Comparison of ENCODE assay signal across 25 cellular contexts in the genomic region with DNA sequence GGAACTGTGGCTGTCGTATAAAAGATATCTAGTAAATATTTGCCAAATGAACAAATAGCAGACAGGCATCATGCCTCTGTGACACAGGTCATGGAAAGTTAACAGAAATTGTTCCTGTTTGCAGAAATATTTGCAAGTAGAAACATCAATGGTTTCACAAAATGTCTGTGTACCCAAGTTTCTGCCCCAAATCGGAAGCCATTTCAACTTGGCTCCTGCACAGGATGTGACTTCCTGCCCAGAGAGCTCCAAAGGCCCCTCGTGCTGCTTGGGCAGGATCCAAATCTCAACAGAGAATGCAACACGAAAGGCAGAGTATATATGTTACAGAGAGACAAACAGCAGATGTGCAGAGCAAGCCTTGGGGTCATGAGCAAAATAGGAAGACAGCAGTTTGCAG.
A peak's percentile ranks its signal among the peaks of the same experiment; 100 is the strongest.
DNase-seq lines count a peak whose midpoint lies in the region; ATAC-seq and TF ChIP-seq lines count a peak whose summit lies in the region.
"Had no signal": no experiment of that assay in that cellular context is flagged by ENCODE, and none has a peak within 500 bp of the region (broad histone marks: within the 10 kb centered on the region; RNA-seq: fewer than 3 reads in every experiment).

No MANE protein-coding gene starts in this region.

- no peaks in the 10 kb centered on the region for H4K20me1 ChIP-seq in IMR-90 (ENCODE audit: insufficient read depth, low read length)
- H4K20me1 ChIP-seq in mammary epithelial cell (ENCODE audit: insufficient read depth, low read length) = no peaks in the 10 kb centered on the region

- H2BK15ac ChIP-seq in IMR-90 (ENCODE audit: low read depth, low read length) = 0 out of 3 replicates have a peak overlapping the region, but pooled peaks have one; percentile 30

- no peak overlapping the region for H2BK20ac ChIP-seq in IMR-90 (ENCODE audit: low read depth, low read length)

- H3K9ac ChIP-seq in IMR-90 (ENCODE audit: low read depth, low read length) (no peak overlapping the region), mammary epithelial cell (ENCODE audit: insufficient read depth, low read length) (no peak overlapping the region)

- H3K36me3 Mint-ChIP-seq in activated CD4-positive, alpha-beta T cell treated with anti-CD3 and anti-CD28 coated beads, Interleukin-2, amount 10 ng/mL, durations not matched to agents 24 days and 14 days (ENCODE audit: low read depth) = peaks cover 9% of the 10 kb centered on the region
- H3K36me3 Mint-ChIP-seq in nephron (ENCODE audit: low read depth) = no peaks in the 10 kb centered on the region
- H3K36me3 Mint-ChIP-seq: mesothelial cell of epicardium had no signal

- H3K4me1 ChIP-seq in IMR-90 (ENCODE audit: control insufficient read depth, insufficient read depth, low read length) (peaks cover 17% of the 10 kb centered on the region), mammary epithelial cell (ENCODE audit: insufficient read depth, low read length) (no peaks in the 10 kb centered on the region)

- H3K9me3 ChIP-seq in IMR-90 (ENCODE audit: control insufficient read depth, insufficient read depth, low read length) = no peaks in the 10 kb centered on the region
- H3K9me3 ChIP-seq in mammary epithelial cell (replicated peaks; ENCODE audit: insufficient read depth, low read length) = no peaks in the 10 kb centered on the region
- H3K9me3 ChIP-seq: breast epithelium, gastroesophageal sphincter, SJSA1, vagina had no signal

- no peak overlapping the region for H3K4me2 ChIP-seq in IMR-90 (ENCODE audit: low read depth, low read length)
- H3K4me2 ChIP-seq in mammary epithelial cell (ENCODE audit: insufficient read depth, low read depth, low read length) = no peak overlapping the region

- H2BK5ac ChIP-seq in IMR-90 (ENCODE audit: low read depth, low read length, poor library complexity, severe bottlenecking) = no peak overlapping the region

- WGBS in IMR-90 (ENCODE audit: extremely low coverage in 2 of 2, insufficient read length in 1 of 2), 2 experiments = no CpG with 5 or more reads among the region's 4 CpGs
- WGBS in mammary epithelial cell (ENCODE audit: low coverage, missing lambda C conversion rate) = 75% methylated on average over 4 of the region's 4 CpGs

- no peak overlapping the region for H3K14ac ChIP-seq in IMR-90 (replicated peaks; ENCODE audit: low read depth, low read length)

- peaks cover 13% of the 10 kb centered on the region for H3K9me3 Mint-ChIP-seq in activated CD4-positive, alpha-beta T cell treated with anti-CD3 and anti-CD28 coated beads, Interleukin-2, amount 10 ng/mL, durations not matched to agents 24 days and 14 days
- no peaks in the 10 kb centered on the region for H3K9me3 Mint-ChIP-seq in nephron
- H3K9me3 Mint-ChIP-seq: mesothelial cell of epicardium, neural crest cell had no signal

- H3K9me1 ChIP-seq in IMR-90 (ENCODE audit: insufficient read depth, low read length) = peaks cover 7% of the 10 kb centered on the region

- no peak overlapping the region for H3K18ac ChIP-seq in IMR-90 (ENCODE audit: low read depth, low read length)

- no peak overlapping the region for H3K27ac ChIP-seq in IMR-90 (ENCODE audit: insufficient read depth, low read length)
- H3K27ac ChIP-seq in cingulate gyrus (ENCODE audit: low read depth, low read length) = peak overlapping the region; percentile 24
- H3K27ac ChIP-seq in mammary epithelial cell (ENCODE audit: insufficient read depth, low read depth, low read length) = no peak overlapping the region
- H3K27ac ChIP-seq: gastroesophageal sphincter, HL-60, SJSA1, vagina had no signal

- H4K91ac ChIP-seq in IMR-90 (ENCODE audit: insufficient read depth, low read depth, low read length) = no peak overlapping the region

- dilution Hi-C loops in IMR-90 (cut with HindIII; ENCODE audit: low sequenced_read_pairs, unreplicated experiment) = no loop called here
- dilution Hi-C loops in mammary epithelial cell (cut with HindIII; ENCODE audit: low sequenced_read_pairs) = no loop called here

- H3K56ac ChIP-seq in IMR-90 (ENCODE audit: extremely low read depth, insufficient read depth, low read length) = no peak overlapping the region

- no peak overlapping the region for H3K4ac ChIP-seq in IMR-90 (ENCODE audit: low read depth, low read length)

- no peak overlapping the region for H3K27ac Mint-ChIP-seq in activated CD4-positive, alpha-beta T cell treated with anti-CD3 and anti-CD28 coated beads, Interleukin-2, amount 10 ng/mL, durations not matched to agents 24 days and 14 days
- peak overlapping the region; percentile 13 to 69 (median 48) for H3K27ac Mint-ChIP-seq in nephron
- H3K27ac Mint-ChIP-seq: mesothelial cell of epicardium; T-helper 2 cell treated with Interferon-gamma antibody and Interleukin-4, amounts not matched to agents 5 μg/mL and 100 μg/mL, for 36 hours had no signal

- H2AK9ac ChIP-seq in IMR-90 (replicated peaks; ENCODE audit: low read depth, low read length, poor library complexity) = no peak overlapping the region

- no peak for TF ChIP-seq RAD21 in IMR-90 (IDR thresholded peaks at IDR 0.05; ENCODE audit: low read length)

- no peak overlapping the region for H4K8ac ChIP-seq in IMR-90 (ENCODE audit: low read depth in 2 of 2, low read length in 2 of 2)

- H3K27me3 Mint-ChIP-seq in activated CD4-positive, alpha-beta T cell treated with anti-CD3 and anti-CD28 coated beads, Interleukin-2, amount 10 ng/mL, durations not matched to agents 24 days and 14 days = peaks cover 12% of the 10 kb centered on the region
- peaks cover 6% of the 10 kb centered on the region for H3K27me3 Mint-ChIP-seq in nephron (ENCODE audit: low read depth)

- POLR2A ChIA-PET in IMR-90 (lab: Charles Lee; ENCODE audit: unreplicated experiment) = no interaction called here

- H3K27me3 ChIP-seq in IMR-90 (ENCODE audit: control insufficient read depth, insufficient read depth, low read length) (no peaks in the 10 kb centered on the region), mammary epithelial cell (ENCODE audit: insufficient read depth, low read length) (no peaks in the 10 kb centered on the region)
- H3K27me3 ChIP-seq: breast epithelium, dorsolateral prefrontal cortex, gastroesophageal sphincter, SJSA1, vagina had no signal

- TF ChIP-seq CTCF in IMR-90 (conservative IDR thresholded peaks at IDR 0.05; ENCODE audit: low read depth, low read length) (no peak), nephron (IDR thresholded peaks at IDR 0.05; ENCODE audit: unreplicated experiment in 3 of 3) (no peak), mammary epithelial cell (conservative IDR thresholded peaks at IDR 0.05 in 1 of 2, IDR thresholded peaks at IDR 0.05 in 1 of 2; ENCODE audit: extremely low read depth in 1 of 2, insufficient read depth in 1 of 2, low read depth in 1 of 2, low read length in 2 of 2) (no peak)

- H2AK5ac ChIP-seq in IMR-90 (ENCODE audit: low read depth, low read length) = no peak overlapping the region

- peaks cover 32% of the 10 kb centered on the region for H3K4me1 Mint-ChIP-seq in activated CD4-positive, alpha-beta T cell treated with anti-CD3 and anti-CD28 coated beads, Interleukin-2, amount 10 ng/mL, durations not matched to agents 24 days and 14 days
- H3K4me1 Mint-ChIP-seq in nephron = peaks cover 43% of the 10 kb centered on the region
- H3K4me1 Mint-ChIP-seq: neural crest cell had no signal

- no peak for ATAC-seq in IMR-90 (ENCODE audit: low read depth)
- no peak for ATAC-seq in HG03565 (IDR thresholded peaks at IDR 0.05; ENCODE audit: unreplicated experiment)
- ATAC-seq: gastroesophageal sphincter had no signal

- no peaks in the 10 kb centered on the region for H3K79me2 ChIP-seq in mammary epithelial cell (ENCODE audit: insufficient read depth, low read length)

- in situ Hi-C loops in IMR-90 (cut with MboI; ENCODE audit: low sequenced_read_pairs) (no loop called here), mammary epithelial cell (cut with MboI; ENCODE audit: low sequenced_read_pairs in 2 of 2) (no loop called here)

- no peak overlapping the region for H4K5ac ChIP-seq in IMR-90 (ENCODE audit: low read depth, low read length)

- intact Hi-C loops in activated CD4-positive, alpha-beta T cell treated with anti-CD3 and anti-CD28 coated beads, Interleukin-2, amount 10 ng/mL, durations not matched to agents 24 days and 14 days (cut with micrococcal nuclease) = no loop called here
- intact Hi-C loops in IMR-90 (cut with micrococcal nuclease) (no loop called here), cardiac septum (cut with DNase I) (no loop called here), mammary epithelial cell (cut with micrococcal nuclease) (no loop called here)

- peak; percentile 66 for DNase-seq in activated CD4-positive, alpha-beta T cell treated with anti-CD3 and anti-CD28 coated beads, Interleukin-2, amount 10 ng/mL, durations not matched to agents 24 days and 14 days
- no peak for DNase-seq in activated CD4-positive, alpha-beta T cell treated with anti-CD3 and anti-CD28 coated beads, Interleukin-2, amount 50 U/mL, for 1 hour
- no peak for DNase-seq in IMR-90
- no peak for DNase-seq in cardiac septum (ENCODE audit: low spot score)
- DNase-seq in mammary epithelial cell = no peak
- DNase-seq: activated CD4-positive, CD25-positive, alpha-beta regulatory T cell; DMS79; dorsolateral prefrontal cortex; erythroblast; kidney; NCI-H2029; NCI-H524 treated with DMSO at 0.1 percent for 48 hours; stimulated activated CD4-positive, alpha-beta T cell treated with anti-CD3 and anti-CD28 coated beads, Interleukin-4, amount 100 ng/mL, for 24 hours; substantia nigra had no signal

- H3K23ac ChIP-seq in IMR-90 (ENCODE audit: low read depth, low read length) = no peak overlapping the region

- BruUV-seq in IMR-90 (replicated peaks; lab: Mats Ljungman, UMichigan) = no TSS peak
- BruUV-seq in mammary epithelial cell (replicated peaks; lab: Mats Ljungman, UMichigan) = no TSS peak

- H3K4me3 Mint-ChIP-seq in activated CD4-positive, alpha-beta T cell treated with anti-CD3 and anti-CD28 coated beads, Interleukin-2, amount 10 ng/mL, durations not matched to agents 24 days and 14 days = no peak overlapping the region
- no peak overlapping the region for H3K4me3 Mint-ChIP-seq in nephron
- H3K4me3 Mint-ChIP-seq: mesothelial cell of epicardium; neural crest cell; T-helper 2 cell treated with Interferon-gamma antibody and Interleukin-4, amounts not matched to agents 5 μg/mL and 100 μg/mL, for 36 hours had no signal

- CTCF ChIA-PET in IMR-90 (lab: Yijun Ruan, JAX) = no interaction called here
- CTCF ChIA-PET in mammary epithelial cell (lab: Charles Lee; ENCODE audit: low non-redundant PET) = no interaction called here

- TF ChIP-seq POLR2A in IMR-90 (IDR thresholded peaks at IDR 0.05; ENCODE audit: low read depth, low read length) = no peak

- no peak overlapping the region for H2BK120ac ChIP-seq in IMR-90 (ENCODE audit: low read depth, low read length)

- H3K36me3 ChIP-seq in IMR-90 (ENCODE audit: control insufficient read depth, insufficient read depth, low read length) (no peaks in the 10 kb centered on the region), mammary epithelial cell (ENCODE audit: insufficient read depth, low read length) (no peaks in the 10 kb centered on the region)
- H3K36me3 ChIP-seq: breast epithelium, gastroesophageal sphincter, SJSA1, vagina had no signal

- no peak overlapping the region for H3K4me3 ChIP-seq in IMR-90 (ENCODE audit: insufficient read depth, low read depth, low read length)
- no peak overlapping the region for H3K4me3 ChIP-seq in mammary epithelial cell (replicated peaks in 1 of 3; ENCODE audit: insufficient read depth in 1 of 3, low read depth in 2 of 3, low read length in 3 of 3)
- H3K4me3 ChIP-seq: breast epithelium, dorsolateral prefrontal cortex, gastroesophageal sphincter, SJSA1, vagina had no signal

- H2AFZ ChIP-seq in IMR-90 (replicated peaks; ENCODE audit: low read length, poor library complexity) = peak overlapping the region; percentile 21
- H2AFZ ChIP-seq in mammary epithelial cell (ENCODE audit: low read depth, low read length) = no peak overlapping the region

- H3K79me1 ChIP-seq in IMR-90 (ENCODE audit: low read depth in 1 of 2, low read length in 2 of 2) = no peaks in the 10 kb centered on the region
